34 cellular contexts compared by ENCODE assay signal in the genomic region with DNA sequence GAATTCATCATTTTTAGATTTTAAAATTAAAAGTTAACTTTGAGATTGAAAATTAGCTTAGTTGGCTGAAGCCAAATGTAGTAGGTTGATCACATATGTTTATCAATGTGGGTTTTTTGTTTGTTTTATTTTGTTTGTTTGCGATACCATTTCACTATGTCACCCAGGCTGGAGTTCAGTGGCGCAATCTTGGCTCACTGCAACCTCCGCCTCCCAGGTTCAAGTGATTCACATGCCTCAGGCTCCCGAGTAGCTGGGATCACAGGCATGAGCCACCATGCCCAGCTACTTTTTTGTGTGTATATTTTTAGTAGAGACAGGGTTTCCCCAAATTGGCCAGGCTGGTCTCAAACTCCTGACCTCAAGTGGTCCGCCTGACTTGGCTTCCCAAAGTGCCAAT.
"Had no signal": no experiment of that assay in that cellular context is flagged by ENCODE, and none has a peak within 500 bp of the region (broad histone marks: within the 10 kb centered on the region; RNA-seq: fewer than 3 reads in every experiment).

No MANE protein-coding gene starts in this region.

- H3K9me3 Mint-ChIP-seq: activated B cell treated with CpG ODN at 0.5 μM for 24 hours; activated CD4-positive, alpha-beta T cell treated with anti-CD3 and anti-CD28 coated beads, Interleukin-2, amount 10 ng/mL, durations not matched to agents 24 days and 14 days; activated naive CD8-positive, alpha-beta T cell treated with anti-CD3 and anti-CD28 coated beads for 36 hours; activated T-cell treated with anti-CD3 and anti-CD28 coated beads, Interleukin-2, amount 50 U/mL, for 4 hours; activated T-helper 1 cell treated with anti-CD3 and anti-CD28 coated beads, Interleukin-12 subunit alpha, Interleukin-12 subunit beta, Interleukin-2, Interleukin-4 antibody, amounts not matched to agents 30 ng/mL and 10 ng/mL and 1 ng/mL, durations not matched to agents 14 hours and 24 hours and 36 hours had no signal

- H3K36me3 Mint-ChIP-seq: activated CD4-positive, alpha-beta memory T cell treated with anti-CD3 and anti-CD28 coated beads for 36 hours; activated naive CD4-positive, alpha-beta T cell treated with anti-CD3 and anti-CD28 coated beads, Interleukin-2, amount 50 U/mL, for 72 hours; activated naive CD8-positive, alpha-beta T cell treated with anti-CD3 and anti-CD28 coated beads for 36 hours had no signal

- H3K9me3 ChIP-seq: adrenal gland, body of pancreas, breast epithelium had no signal

- H3K27ac ChIP-seq: adrenal gland, body of pancreas, brain microvascular endothelial cell, breast epithelium, VCaP had no signal

- ATAC-seq: activated CD8-positive, alpha-beta T cell treated with anti-CD3 and anti-CD28 coated beads for 36 hours; activated naive CD4-positive, alpha-beta T cell treated with anti-CD3 and anti-CD28 coated beads, Interleukin-2, amount 50 U/mL, for 72 hours; activated T-cell treated with anti-CD3 and anti-CD28 coated beads, Interleukin-2, amount 50 U/mL, for 4 hours; activated T-cell treated with anti-CD3 and anti-CD28 coated beads, Interleukin-2, amount 50 U/mL, for 72 hours; activated T-helper 17 cell treated with anti-CD3 and anti-CD28 coated beads, Interleukin-2, amount 50 U/mL, for 72 hours; body of pancreas had no signal

- H3K27me3 ChIP-seq: adrenal gland, body of pancreas, brain microvascular endothelial cell, breast epithelium had no signal

- H3K4me1 ChIP-seq: adrenal gland, body of pancreas, breast epithelium had no signal

- H3K36me3 ChIP-seq: adrenal gland, brain microvascular endothelial cell, breast epithelium had no signal

- DNase-seq: activated B cell treated with CpG ODN at 0.5 μM for 24 hours; activated CD4-positive, alpha-beta memory T cell treated with anti-CD3 and anti-CD28 coated beads for 36 hours; activated CD4-positive, alpha-beta T cell treated with anti-CD3 and anti-CD28 coated beads for 4 hours; activated CD4-positive, alpha-beta T cell treated with anti-CD3 and anti-CD28 coated beads, Interleukin-2, amount 10 ng/mL, durations not matched to agents 24 days and 14 days; activated CD4-positive, alpha-beta T cell treated with anti-CD3 and anti-CD28 coated beads, Interleukin-2, amount 50 U/mL, for 1 hour; activated CD4-positive, alpha-beta T cell treated with anti-CD3 and anti-CD28 coated beads, Interleukin-2, amount 50 U/mL, for 4 hours; activated CD4-positive, CD25-positive, alpha-beta regulatory T cell treated with anti-CD3 and anti-CD28 coated beads, Interleukin-2, amount 50 U/mL, for 72 hours; activated CD8-positive, alpha-beta memory T cell treated with anti-CD3 and anti-CD28 coated beads, Interleukin-2, amount 50 U/mL, for 4 hours; activated CD8-positive, alpha-beta T cell treated with anti-CD3 and anti-CD28 coated beads for 36 hours; activated effector memory CD4-positive, alpha-beta T cell treated with anti-CD3 and anti-CD28 coated beads, Interleukin-2, amount 50 U/mL, for 16 hours; activated gamma-delta T cell treated with Interleukin-2 at 50 U/mL for 16 hours; activated naive CD4-positive, alpha-beta T cell; activated naive CD4-positive, alpha-beta T cell treated with anti-CD3 and anti-CD28 coated beads for 36 hours; activated naive CD4-positive, alpha-beta T cell treated with anti-CD3 and anti-CD28 coated beads, Interleukin-2, amount 50 U/mL, for 16 hours; activated naive CD8-positive, alpha-beta T cell treated with anti-CD3 and anti-CD28 coated beads for 36 hours; activated T-cell treated with anti-CD3 and anti-CD28 coated beads for 4 hours; activated T-cell treated with anti-CD3 and anti-CD28 coated beads, Interleukin-2, amount 50 U/mL, for 1 hour; activated T-cell treated with anti-CD3 and anti-CD28 coated beads, Interleukin-2, amount 50 U/mL, for 4 hours; activated T-cell treated with anti-CD3 and anti-CD28 coated beads, Interleukin-2, amount 50 U/mL, for 72 hours; adrenal gland; amniotic stem cell; aorta; body of pancreas; brain microvascular endothelial cell; central memory CD4-positive, alpha-beta T cell; T-helper 2 cell; T-helper 9 cell had no signal

- H3K4me1 Mint-ChIP-seq: activated B cell treated with CpG ODN at 0.5 μM for 24 hours; activated CD4-positive, alpha-beta T cell treated with anti-CD3 and anti-CD28 coated beads, Interleukin-2, amount 10 ng/mL, durations not matched to agents 24 days and 14 days; activated T-helper 17 cell treated with anti-CD3 and anti-CD28 coated beads, Interleukin-2, amount 50 U/mL, for 72 hours had no signal

- H3K4me3 ChIP-seq: adrenal gland, body of pancreas, breast epithelium had no signal

- H3K27me3 Mint-ChIP-seq: activated B cell treated with CpG ODN at 0.5 μM for 24 hours; activated CD4-positive, alpha-beta memory T cell treated with anti-CD3 and anti-CD28 coated beads for 36 hours; activated CD4-positive, alpha-beta T cell treated with anti-CD3 and anti-CD28 coated beads, Interleukin-2, amount 10 ng/mL, durations not matched to agents 24 days and 14 days; activated CD8-positive, alpha-beta T cell treated with anti-CD3 and anti-CD28 coated beads for 36 hours; activated naive CD8-positive, alpha-beta T cell treated with anti-CD3 and anti-CD28 coated beads for 36 hours; activated T-helper 17 cell treated with anti-CD3 and anti-CD28 coated beads, Interleukin-2, amount 50 U/mL, for 72 hours had no signal

- H3K4me3 Mint-ChIP-seq: activated B cell treated with CpG ODN at 0.5 μM for 24 hours; activated CD4-positive, alpha-beta memory T cell treated with anti-CD3 and anti-CD28 coated beads for 36 hours; activated CD4-positive, alpha-beta T cell treated with anti-CD3 and anti-CD28 coated beads, Interleukin-2, amount 10 ng/mL, durations not matched to agents 24 days and 14 days; activated CD8-positive, alpha-beta T cell treated with anti-CD3 and anti-CD28 coated beads for 36 hours; activated naive CD4-positive, alpha-beta T cell treated with anti-CD3 and anti-CD28 coated beads for 36 hours; activated naive CD8-positive, alpha-beta T cell treated with anti-CD3 and anti-CD28 coated beads for 36 hours; activated T-cell treated with anti-CD3 and anti-CD28 coated beads, Interleukin-2, amount 50 U/mL, for 4 hours; activated T-cell treated with anti-CD3 and anti-CD28 coated beads, Interleukin-2, amount 50 U/mL, for 72 hours; activated T-helper 1 cell treated with anti-CD3 and anti-CD28 coated beads, Interleukin-12 subunit alpha, Interleukin-12 subunit beta, Interleukin-2, Interleukin-4 antibody, amounts not matched to agents 30 ng/mL and 10 ng/mL and 1 ng/mL, durations not matched to agents 14 hours and 24 hours and 36 hours; activated T-helper 17 cell treated with anti-CD3 and anti-CD28 coated beads, Interleukin-2, amount 50 U/mL, for 72 hours; T-helper 1 cell treated with Interleukin-12 subunit alpha and Interleukin-12 subunit beta and Interleukin-4 antibody, amounts not matched to agents 30 μg/mL and 1 μg/mL, for 36 hours; T-helper 2 cell treated with Interferon-gamma antibody and Interleukin-4, amounts not matched to agents 5 μg/mL and 100 μg/mL, for 36 hours had no signal

- H3K27ac Mint-ChIP-seq: activated B cell treated with CpG ODN at 0.5 μM for 24 hours; activated CD4-positive, alpha-beta memory T cell treated with anti-CD3 and anti-CD28 coated beads for 36 hours; activated CD4-positive, alpha-beta T cell treated with anti-CD3 and anti-CD28 coated beads, Interleukin-2, amount 10 ng/mL, durations not matched to agents 24 days and 14 days; activated CD8-positive, alpha-beta T cell treated with anti-CD3 and anti-CD28 coated beads for 36 hours; activated naive CD4-positive, alpha-beta T cell treated with anti-CD3 and anti-CD28 coated beads for 36 hours; activated naive CD4-positive, alpha-beta T cell treated with anti-CD3 and anti-CD28 coated beads, Interleukin-2, amount 50 U/mL, for 72 hours; activated naive CD8-positive, alpha-beta T cell treated with anti-CD3 and anti-CD28 coated beads for 36 hours; activated T-cell treated with anti-CD3 and anti-CD28 coated beads, Interleukin-2, amount 50 U/mL, for 72 hours; activated T-helper 1 cell treated with anti-CD3 and anti-CD28 coated beads, Interleukin-12 subunit alpha, Interleukin-12 subunit beta, Interleukin-2, Interleukin-4 antibody, amounts not matched to agents 30 ng/mL and 10 ng/mL and 1 ng/mL, durations not matched to agents 14 hours and 24 hours and 36 hours; activated T-helper 17 cell treated with anti-CD3 and anti-CD28 coated beads, Interleukin-2, amount 50 U/mL, for 72 hours; T-helper 1 cell treated with Interleukin-12 subunit alpha and Interleukin-12 subunit beta and Interleukin-4 antibody, amounts not matched to agents 30 μg/mL and 1 μg/mL, for 36 hours; T-helper 2 cell treated with Interferon-gamma antibody and Interleukin-4, amounts not matched to agents 5 μg/mL and 100 μg/mL, for 36 hours had no signal
